ENCODE assay signal across 20 cellular contexts in the genomic region with DNA sequence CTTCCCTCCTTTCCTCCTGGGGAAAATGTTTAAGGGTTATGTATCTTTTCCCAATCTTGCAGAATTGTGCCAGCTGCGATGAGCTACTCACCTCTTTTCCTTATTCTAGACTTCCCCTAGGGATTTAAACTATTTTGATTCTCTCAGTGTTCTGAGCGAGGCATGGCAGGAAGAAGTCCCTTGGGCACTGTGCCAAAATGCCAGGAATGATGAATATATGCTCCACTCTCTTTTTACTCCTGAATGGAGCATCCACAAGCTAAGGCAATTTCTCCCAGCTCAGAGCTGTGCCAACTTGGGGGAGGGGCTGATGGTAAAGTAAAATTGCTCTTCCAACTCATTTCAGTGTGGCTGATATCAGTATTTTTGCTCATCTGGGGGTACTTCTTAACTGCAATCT. TPM values are rescaled to one million over a fixed set of nuclear protein-coding genes. Genes with fewer than 3 reads are reported as not detected.
DNase-seq lines count a peak whose midpoint lies in the region; ATAC-seq, FAIRE-seq and TF ChIP-seq lines count a peak whose summit lies in the region.
"Had no signal": no experiment of that assay in that cellular context is flagged by ENCODE, and none has a peak within 500 bp of the region (broad histone marks: within the 10 kb centered on the region; RNA-seq: fewer than 3 reads in every experiment).

No MANE protein-coding gene starts in this region.

- H3K36me3 ChIP-seq in breast epithelium (no peaks in the 10 kb centered on the region), heart left ventricle (no peaks in the 10 kb centered on the region)
- H3K36me3 ChIP-seq: BLaER1 treated with 17β-estradiol and CSF1 and Interleukin-3, amounts not matched to agents 10 nM and 100 nM had no signal

- H3K27ac ChIP-seq in breast epithelium (no peak overlapping the region), heart left ventricle (no peak overlapping the region)
- H3K27ac ChIP-seq: BLaER1 treated with 17β-estradiol and CSF1 and Interleukin-3, amounts not matched to agents 10 nM and 100 nM; dorsolateral prefrontal cortex; VCaP had no signal

- H3K36me3 Mint-ChIP-seq in MCF 10A (ENCODE audit: insufficient read depth, unreplicated experiment) = no peaks in the 10 kb centered on the region
- H3K36me3 Mint-ChIP-seq in activated naive CD8-positive, alpha-beta T cell treated with anti-CD3 and anti-CD28 coated beads, Interleukin-2, amount 50 U/mL, for 24 hours (ENCODE audit: low read depth) = no peaks in the 10 kb centered on the region
- H3K36me3 Mint-ChIP-seq: naive B cell had no signal

- TF ChIP-seq POLR2A in breast epithelium (IDR thresholded peaks at IDR 0.05) (no peak), heart left ventricle (IDR thresholded peaks at IDR 0.05) (no peak)

- POLR2A ChIA-PET in MCF 10A (lab: Yijun Ruan, JAX) = no interaction called here

- DNase-seq in MCF 10A (ENCODE audit: unreplicated experiment) (peak; percentile 34), breast epithelium (ENCODE audit: low spot score in 2 of 2) (no peak), NCI-H226 (peak; percentile 63), urothelium cell line (ENCODE audit: low spot score) (peak; percentile 25), heart left ventricle (no peak), GM19240 (ENCODE audit: insufficient read length, low spot score) (no peak)
- no peak for DNase-seq in activated naive CD8-positive, alpha-beta T cell treated with anti-CD3 and anti-CD28 coated beads, Interleukin-2, amount 50 U/mL, for 24 hours
- DNase-seq in stimulated activated CD4-positive, alpha-beta T cell treated with anti-CD3 and anti-CD28 coated beads, Interleukin-4, amount 100 ng/mL, for 1 hour = no peak
- DNase-seq: activated T-cell treated with anti-CD3 and anti-CD28 coated beads for 4 hours, dorsolateral prefrontal cortex, EL, KBM-7, naive B cell, NCI-H187, trophoblast cell had no signal

- no peaks in the 10 kb centered on the region for H3K27me3 Mint-ChIP-seq in MCF 10A (ENCODE audit: insufficient read depth, unreplicated experiment)
- H3K27me3 Mint-ChIP-seq in activated naive CD8-positive, alpha-beta T cell treated with anti-CD3 and anti-CD28 coated beads, Interleukin-2, amount 50 U/mL, for 24 hours = no peaks in the 10 kb centered on the region

- H3K4me1 Mint-ChIP-seq in MCF 10A (ENCODE audit: insufficient read depth, unreplicated experiment) = peaks cover 5% of the 10 kb centered on the region
- peaks cover 51% of the 10 kb centered on the region for H3K4me1 Mint-ChIP-seq in activated naive CD8-positive, alpha-beta T cell treated with anti-CD3 and anti-CD28 coated beads, Interleukin-2, amount 50 U/mL, for 24 hours
- H3K4me1 Mint-ChIP-seq: naive B cell had no signal

- H3K4me1 ChIP-seq in breast epithelium = no peaks in the 10 kb centered on the region
- no peaks in the 10 kb centered on the region for H3K4me1 ChIP-seq in heart left ventricle

- CTCF ChIA-PET in MCF 10A (lab: Yijun Ruan, JAX) = interaction anchor here (0.6 kb wide), 1 partner anchor 15 kb away, joined by 3 read pairs; no protein-coding TSS in a partner anchor

- TF ChIP-seq CTCF in MCF 10A (IDR thresholded peaks at IDR 0.05; ENCODE audit: unreplicated experiment) (no peak), breast epithelium (IDR thresholded peaks at IDR 0.05) (no peak), heart left ventricle (IDR thresholded peaks at IDR 0.05) (no peak)

- H3K9me3 Mint-ChIP-seq in MCF 10A (ENCODE audit: unreplicated experiment) = peaks cover 11% of the 10 kb centered on the region
- H3K9me3 Mint-ChIP-seq in activated naive CD8-positive, alpha-beta T cell treated with anti-CD3 and anti-CD28 coated beads, Interleukin-2, amount 50 U/mL, for 24 hours = peaks cover 7% of the 10 kb centered on the region

- no peak overlapping the region for H3K4me3 ChIP-seq in breast epithelium
- no peak overlapping the region for H3K4me3 ChIP-seq in heart left ventricle
- H3K4me3 ChIP-seq: BLaER1 treated with 17β-estradiol and CSF1 and Interleukin-3, amounts not matched to agents 10 nM and 100 nM; dorsolateral prefrontal cortex; GM12878 had no signal

- peaks cover 0 to 7% of the 10 kb centered on the region in 2 donors for H3K9me3 ChIP-seq in breast epithelium
- peaks cover 0 to 6% (median 0%) of the 10 kb centered on the region in 12 donors for H3K9me3 ChIP-seq in heart left ventricle
- H3K9me3 ChIP-seq: BLaER1 treated with 17β-estradiol and CSF1 and Interleukin-3, amounts not matched to agents 10 nM and 100 nM had no signal

- intact Hi-C loops in MCF 10A (cut with micrococcal nuclease) = no loop called here
- intact Hi-C loops in breast epithelium (cut with DNase I; ENCODE audit: low total_unique reads) = no loop called here
- intact Hi-C loops in heart left ventricle (cut with DNase I) = no loop called here

- ATAC-seq in activated naive CD8-positive, alpha-beta T cell treated with anti-CD3 and anti-CD28 coated beads, Interleukin-2, amount 50 U/mL, for 24 hours = no peak
- ATAC-seq in heart left ventricle = no peak
- ATAC-seq: GM12878 had no signal

- BruUV-seq in MCF 10A (replicated peaks; lab: Mats Ljungman, UMichigan) = no TSS peak

- 38 to 51% (median 46%) methylated on average over 2 of the region's 2 CpGs for WGBS in heart left ventricle, 4 donors

- no peak for FAIRE-seq in urothelium cell line (lab: Jason Lieb, UNC)
- FAIRE-seq: GM12878 had no signal

- no peak overlapping the region for H3K4me3 Mint-ChIP-seq in MCF 10A (ENCODE audit: unreplicated experiment)
- H3K4me3 Mint-ChIP-seq in activated naive CD8-positive, alpha-beta T cell treated with anti-CD3 and anti-CD28 coated beads, Interleukin-2, amount 50 U/mL, for 24 hours = no peak overlapping the region
- H3K4me3 Mint-ChIP-seq: naive B cell had no signal

- no peak overlapping the region for H3K27ac Mint-ChIP-seq in MCF 10A (ENCODE audit: low read depth, unreplicated experiment)
- peak overlapping the region; percentile 45 for H3K27ac Mint-ChIP-seq in activated naive CD8-positive, alpha-beta T cell treated with anti-CD3 and anti-CD28 coated beads, Interleukin-2, amount 50 U/mL, for 24 hours
- H3K27ac Mint-ChIP-seq: naive B cell had no signal

- no peaks in the 10 kb centered on the region for H3K27me3 ChIP-seq in breast epithelium
- H3K27me3 ChIP-seq in heart left ventricle = no peaks in the 10 kb centered on the region
- H3K27me3 ChIP-seq: BLaER1 treated with 17β-estradiol and CSF1 and Interleukin-3, amounts not matched to agents 10 nM and 100 nM had no signal

RNA-seq across cellular contexts. Expression of a gene that starts 4.0 kb away (rescaled TPM):
- total RNA-seq in MCF 10A (2022) (not detected in 2 replicates), breast epithelium (not detected), heart left ventricle (not detected)
- not detected for polyA plus RNA-seq in heart left ventricle
- total RNA-seq: dorsolateral prefrontal cortex, fibroblast of lung, GM12878, liver had no signal
- polyA plus RNA-seq: fibroblast of lung, GM12878, liver had no signal

RNA-seq across cellular contexts. Expression of a gene that starts 57.1 kb away (rescaled TPM):
- total RNA-seq in MCF 10A (2022) (17.7 and 19.1 TPM in 2 replicates), breast epithelium (1 to 10 TPM; 5.2 to 7.8 (median 7.2) TPM), heart left ventricle (1 to 10 TPM; 1.8 to 5.1 (median 4.1) TPM)
- 1 to 10 TPM; 1.8 to 4.8 TPM for polyA plus RNA-seq in heart left ventricle

Comparison
In these comparisons a context has a peak if more than half of its experiments do, and no peak if none do; other contexts are left out.
1. DNase-seq: peak in MCF 10A (single experiment), NCI-H226 (single experiment) and urothelium cell line (single experiment); none in breast epithelium (0 of 2), activated naive CD8-positive, alpha-beta T cell treated with anti-CD3 and anti-CD28 coated beads, Interleukin-2, amount 50 U/mL, for 24 hours (single experiment), stimulated activated CD4-positive, alpha-beta T cell treated with anti-CD3 and anti-CD28 coated beads, Interleukin-4, amount 100 ng/mL, for 1 hour (single experiment), heart left ventricle (0 of 5) and GM19240 (single experiment).